13 cellular contexts compared by ENCODE assay signal in genomic region chr7:48041665-48041995, GRCh38. TPM values are rescaled to one million over a fixed set of nuclear protein-coding genes. Genes with fewer than 3 reads are reported as not detected.
DNase-seq lines count a peak whose midpoint lies in the region; TF ChIP-seq lines count a peak whose summit lies in the region.
"Had no signal": no experiment of that assay in that cellular context is flagged by ENCODE, and none has a peak within 500 bp of the region (broad histone marks: within the 10 kb centered on the region; RNA-seq: fewer than 3 reads in every experiment).

No MANE protein-coding gene starts in this region.

- peaks cover 48% of the 10 kb centered on the region for H3K4me1 Mint-ChIP-seq in activated T-helper 1 cell treated with anti-CD3 and anti-CD28 coated beads, Interleukin-12 subunit alpha, Interleukin-12 subunit beta, Interleukin-2, Interleukin-4 antibody, amounts not matched to agents 30 ng/mL and 10 ng/mL and 1 ng/mL, durations not matched to agents 14 hours and 24 hours and 36 hours (ENCODE audit: low read depth)

- peak overlapping the region; percentile 36 for H3K27ac Mint-ChIP-seq in activated T-helper 1 cell treated with anti-CD3 and anti-CD28 coated beads, Interleukin-12 subunit alpha, Interleukin-12 subunit beta, Interleukin-2, Interleukin-4 antibody, amounts not matched to agents 30 ng/mL and 10 ng/mL and 1 ng/mL, durations not matched to agents 14 hours and 24 hours and 36 hours

- no peaks in the 10 kb centered on the region for H3K36me3 Mint-ChIP-seq in activated T-helper 1 cell treated with anti-CD3 and anti-CD28 coated beads, Interleukin-12 subunit alpha, Interleukin-12 subunit beta, Interleukin-2, Interleukin-4 antibody, amounts not matched to agents 30 ng/mL and 10 ng/mL and 1 ng/mL, durations not matched to agents 14 hours and 24 hours and 36 hours (ENCODE audit: low read depth)

- no peak for TF ChIP-seq CTCF in fibroblast of pulmonary artery (IDR thresholded peaks at IDR 0.05; ENCODE audit: low read length, missing control alignments)

- no peaks in the 10 kb centered on the region for H3K9me3 Mint-ChIP-seq in activated T-helper 1 cell treated with anti-CD3 and anti-CD28 coated beads, Interleukin-12 subunit alpha, Interleukin-12 subunit beta, Interleukin-2, Interleukin-4 antibody, amounts not matched to agents 30 ng/mL and 10 ng/mL and 1 ng/mL, durations not matched to agents 14 hours and 24 hours and 36 hours

- H3K9me3 ChIP-seq in ES-I3 (ENCODE audit: control insufficient read depth, insufficient read depth, low read length) = no peaks in the 10 kb centered on the region
- H3K9me3 ChIP-seq: colonic mucosa, neutrophil had no signal

- peak overlapping the region; percentile 11; the same call in 1 of the 2 replicates for H3K9ac ChIP-seq in ES-I3 (ENCODE audit: low read depth, low read length)

- H3K4me1 ChIP-seq in ES-I3 (ENCODE audit: insufficient read depth, low read length) = peaks cover 68% of the 10 kb centered on the region
- H3K4me1 ChIP-seq: colonic mucosa had no signal

- DNase-seq in A172 (ENCODE audit: low spot score) = peak; percentile 87
- no peak for DNase-seq in activated T-helper 1 cell treated with anti-CD3 and anti-CD28 coated beads, Interleukin-12 subunit alpha, Interleukin-12 subunit beta, Interleukin-2, Interleukin-4 antibody, amounts not matched to agents 30 ng/mL and 10 ng/mL and 1 ng/mL, durations not matched to agents 14 hours and 24 hours and 36 hours (ENCODE audit: low spot score)
- DNase-seq in fibroblast of pulmonary artery (ENCODE audit: low read depth) = peak; percentile 52
- no peak for DNase-seq in SKM-1 (lab: John Stamatoyannopoulos, UW; ENCODE audit: unreplicated experiment)
- no peak for DNase-seq in DMS53 treated with DMSO at 0.1 percent for 48 hours (lab: John Stamatoyannopoulos, UW; ENCODE audit: unreplicated experiment)
- DNase-seq in stimulated activated CD4-positive, alpha-beta T cell treated with anti-CD3 and anti-CD28 coated beads, Interleukin-2, amount 100 ng/mL, for 24 hours = no peak
- no peak for DNase-seq in COLO668 (lab: John Stamatoyannopoulos, UW; ENCODE audit: unreplicated experiment)
- DNase-seq: colonic mucosa; NCI-H446; stimulated activated naive CD4-positive, alpha-beta T cell treated with Interleukin-2 at 50 U/mL for 16 hours had no signal

- H3K4me3 Mint-ChIP-seq in activated T-helper 1 cell treated with anti-CD3 and anti-CD28 coated beads, Interleukin-12 subunit alpha, Interleukin-12 subunit beta, Interleukin-2, Interleukin-4 antibody, amounts not matched to agents 30 ng/mL and 10 ng/mL and 1 ng/mL, durations not matched to agents 14 hours and 24 hours and 36 hours = no peak overlapping the region

- H3K36me3 ChIP-seq in ES-I3 (ENCODE audit: insufficient read depth, low read length) = no peaks in the 10 kb centered on the region
- H3K36me3 ChIP-seq: colonic mucosa, neutrophil had no signal

- H3K27me3 Mint-ChIP-seq in activated T-helper 1 cell treated with anti-CD3 and anti-CD28 coated beads, Interleukin-12 subunit alpha, Interleukin-12 subunit beta, Interleukin-2, Interleukin-4 antibody, amounts not matched to agents 30 ng/mL and 10 ng/mL and 1 ng/mL, durations not matched to agents 14 hours and 24 hours and 36 hours (ENCODE audit: insufficient read depth) = peaks cover 22% of the 10 kb centered on the region

- H3K4me3 ChIP-seq in fibroblast of pulmonary artery (replicated peaks; ENCODE audit: low read depth, low read length) = no peak overlapping the region
- H3K4me3 ChIP-seq: colonic mucosa had no signal

- intact Hi-C loops in activated T-helper 1 cell treated with anti-CD3 and anti-CD28 coated beads, Interleukin-12 subunit alpha, Interleukin-12 subunit beta, Interleukin-2, Interleukin-4 antibody, amounts not matched to agents 30 ng/mL and 10 ng/mL and 1 ng/mL, durations not matched to agents 14 hours and 24 hours and 36 hours (cut with micrococcal nuclease) = loop anchor here (1.0 kb wide), 1 partner anchor 44 kb away; no protein-coding TSS in a partner anchor

RNA-seq across cellular contexts. Expression of gene C7orf57, which starts 6.3 kb away (rescaled TPM):
- 0.62 and 1.6 TPM in 2 replicates for total RNA-seq in A172 (2014; rRNA removed; shearing (Covaris generic))
- 0.10 and 0.31 TPM in 2 replicates for total RNA-seq in activated T-helper 1 cell treated with anti-CD3 and anti-CD28 coated beads, Interleukin-12 subunit alpha, Interleukin-12 subunit beta, Interleukin-2, Interleukin-4 antibody, amounts not matched to agents 30 ng/mL and 10 ng/mL and 1 ng/mL, durations not matched to agents 14 hours and 24 hours and 36 hours
- total RNA-seq: left lobe of liver had no signal

RNA-seq across cellular contexts. Expression of gene SUN3, which starts 12.7 kb away (rescaled TPM):
- total RNA-seq in A172 (2014; rRNA removed; shearing (Covaris generic)) = 4.5 and 7.9 TPM in 2 replicates
- not detected in 2 replicates for total RNA-seq in activated T-helper 1 cell treated with anti-CD3 and anti-CD28 coated beads, Interleukin-12 subunit alpha, Interleukin-12 subunit beta, Interleukin-2, Interleukin-4 antibody, amounts not matched to agents 30 ng/mL and 10 ng/mL and 1 ng/mL, durations not matched to agents 14 hours and 24 hours and 36 hours
- total RNA-seq: colonic mucosa, left lobe of liver had no signal

RNA-seq across cellular contexts. Expression of gene UPP1, which starts 47.4 kb away (rescaled TPM):
- total RNA-seq in A172 (2014; rRNA removed; shearing (Covaris generic)) = 13.3 and 21.5 TPM in 2 replicates
- 51.6 and 55.4 TPM in 2 replicates for total RNA-seq in activated T-helper 1 cell treated with anti-CD3 and anti-CD28 coated beads, Interleukin-12 subunit alpha, Interleukin-12 subunit beta, Interleukin-2, Interleukin-4 antibody, amounts not matched to agents 30 ng/mL and 10 ng/mL and 1 ng/mL, durations not matched to agents 14 hours and 24 hours and 36 hours

Comparison
In these comparisons a context has a peak if more than half of its experiments do, and no peak if none do; other contexts are left out.
1. DNase-seq: peak in A172 (single experiment) and fibroblast of pulmonary artery (single experiment); none in activated T-helper 1 cell treated with anti-CD3 and anti-CD28 coated beads, Interleukin-12 subunit alpha, Interleukin-12 subunit beta, Interleukin-2, Interleukin-4 antibody, amounts not matched to agents 30 ng/mL and 10 ng/mL and 1 ng/mL, durations not matched to agents 14 hours and 24 hours and 36 hours (single experiment), SKM-1 (single experiment), DMS53 treated with DMSO at 0.1 percent for 48 hours (single experiment), stimulated activated CD4-positive, alpha-beta T cell treated with anti-CD3 and anti-CD28 coated beads, Interleukin-2, amount 100 ng/mL, for 24 hours (0 of 2) and COLO668 (single experiment).